ENCODE assay signal across 9 cellular contexts in the genomic region with DNA sequence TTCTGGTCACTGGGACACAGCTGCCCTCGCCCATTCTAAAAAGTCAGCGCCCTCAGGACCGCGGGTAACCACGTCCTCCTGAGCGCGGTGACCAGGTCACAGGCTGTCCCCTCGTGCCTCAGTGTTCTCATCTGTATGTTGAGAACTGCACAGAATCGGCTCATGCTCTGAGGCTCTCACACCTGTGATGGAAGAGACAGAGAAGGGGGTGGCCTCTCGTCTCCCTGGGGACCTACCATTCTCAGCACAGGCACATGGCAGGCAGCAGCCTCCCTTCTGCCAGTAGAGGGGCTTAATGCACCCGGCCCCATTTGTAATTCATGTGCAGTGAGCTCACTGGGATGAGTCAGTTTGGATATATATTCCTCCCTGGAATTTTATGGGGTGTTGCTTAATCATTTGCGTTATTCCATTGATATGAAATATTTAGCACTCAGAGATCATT. TPM values are rescaled to one million over a fixed set of nuclear protein-coding genes. Genes with fewer than 3 reads are reported as not detected.
A peak's percentile ranks its signal among the peaks of the same experiment; 100 is the strongest.
DNase-seq lines count a peak whose midpoint lies in the region; ATAC-seq and TF ChIP-seq lines count a peak whose summit lies in the region.
"Not testable (repeated sequence)": the region's sequence is repeated elsewhere in the genome, so short reads cannot be mapped to it uniquely, and the experiment has no call there.
"Had no signal": no experiment of that assay in that cellular context is flagged by ENCODE, and none has a peak within 500 bp of the region (broad histone marks: within the 10 kb centered on the region; RNA-seq: fewer than 3 reads in every experiment).

No MANE protein-coding gene starts in this region.

- WGBS in mammary epithelial cell (ENCODE audit: low coverage, missing lambda C conversion rate), result 0% methylated on average over 6 of the region's 12 CpGs

- intact Hi-C loops in CD4-positive, alpha-beta T cell (cut with DNase I, micrococcal nuclease), result loop anchor here (2.0 to 10.0 kb wide), 10 partner anchors 75 to 1755 kb away; a partner anchor contains a TSS
- intact Hi-C loops in activated B cell treated with CpG ODN at 0.5 μM for 24 hours (cut with micrococcal nuclease), result loop anchor here (2.0 to 5.0 kb wide), 7 partner anchors 440 to 1755 kb away; a partner anchor contains a TSS
- intact Hi-C loops in mammary epithelial cell (cut with micrococcal nuclease), result loop anchor here (2.0 kb wide), 1 partner anchor 150 kb away; no protein-coding TSS in a partner anchor

- not testable (repeated sequence) for H3K36me3 ChIP-seq in mammary epithelial cell (ENCODE audit: insufficient read depth, low read length)

- not testable (repeated sequence) for TF ChIP-seq CTCF in CD4-positive, alpha-beta T cell (IDR thresholded peaks at IDR 0.05); activated B cell treated with CpG ODN at 0.5 μM for 24 hours (IDR thresholded peaks at IDR 0.05); mammary epithelial cell (conservative IDR thresholded peaks at IDR 0.05 in 1 of 2, IDR thresholded peaks at IDR 0.05 in 1 of 2; ENCODE audit: extremely low read depth in 1 of 2, insufficient read depth in 1 of 2, low read depth in 1 of 2, low read length in 2 of 2); glutamatergic neuron (IDR thresholded peaks at IDR 0.05; ENCODE audit: partially characterized antibody, unreplicated experiment)

- H3K4me3 ChIP-seq in mammary epithelial cell (replicated peaks in 1 of 3; ENCODE audit: insufficient read depth in 1 of 3, low read depth in 2 of 3, low read length in 3 of 3), result peak overlapping the region; percentile 86 to 89 (median 87)

- H3K9ac ChIP-seq in mammary epithelial cell (ENCODE audit: insufficient read depth, low read length), result peak overlapping the region; percentile 95

- in situ Hi-C loops in mammary epithelial cell (cut with MboI; ENCODE audit: low sequenced_read_pairs in 2 of 2), result not testable (repeated sequence)

- H3K79me2 ChIP-seq in mammary epithelial cell (ENCODE audit: insufficient read depth, low read length), result not testable (repeated sequence)

- CTCF ChIA-PET in CD4-positive, alpha-beta T cell (lab: Charles Lee), result interaction anchor here (0.6 kb wide), 1 partner anchor 151 kb away, joined by 4 read pairs; no protein-coding TSS in a partner anchor
- CTCF ChIA-PET in activated B cell treated with CpG ODN at 0.5 μM for 24 hours (lab: Charles Lee), result not testable (repeated sequence)
- CTCF ChIA-PET in mammary epithelial cell (lab: Charles Lee; ENCODE audit: low non-redundant PET), result interaction anchor here (0.7 kb wide), 1 partner anchor 229 kb away, joined by 6 read pairs; no protein-coding TSS in a partner anchor

- ATAC-seq in CD4-positive, alpha-beta T cell (ENCODE audit: poor library complexity); activated B cell treated with CpG ODN at 0.5 μM for 24 hours (ENCODE audit: low read depth): not testable (repeated sequence)

- not testable (repeated sequence) for H3K36me3 Mint-ChIP-seq in CD4-positive, alpha-beta T cell (ENCODE audit: low read depth); activated B cell treated with CpG ODN at 0.5 μM for 24 hours (ENCODE audit: low read depth); glutamatergic neuron (ENCODE audit: unreplicated experiment)

- not testable (repeated sequence) for H3K27me3 Mint-ChIP-seq in CD4-positive, alpha-beta T cell; activated B cell treated with CpG ODN at 0.5 μM for 24 hours; glutamatergic neuron (ENCODE audit: unreplicated experiment)

- H3K9me3 Mint-ChIP-seq in CD4-positive, alpha-beta T cell; activated B cell treated with CpG ODN at 0.5 μM for 24 hours; glutamatergic neuron (ENCODE audit: unreplicated experiment): not testable (repeated sequence)

- peak overlapping the region; percentile 92 for H2AFZ ChIP-seq in mammary epithelial cell (ENCODE audit: low read depth, low read length)

- peak overlapping the region; percentile 89 for H3K4me3 Mint-ChIP-seq in CD4-positive, alpha-beta T cell
- H3K4me3 Mint-ChIP-seq in activated B cell treated with CpG ODN at 0.5 μM for 24 hours (peak overlapping the region; percentile 90), glutamatergic neuron (ENCODE audit: unreplicated experiment) (peak overlapping the region; percentile 89)

- BruUV-seq in mammary epithelial cell (replicated peaks; lab: Mats Ljungman, UMichigan), result TSS peak; percentile 23

- H3K27me3 ChIP-seq in CD4-positive, alpha-beta T cell (ENCODE audit: control insufficient read depth, insufficient read depth, low read length); mammary epithelial cell (ENCODE audit: insufficient read depth, low read length): not testable (repeated sequence)

- peaks cover 12% of the 10 kb centered on the region for H3K4me1 Mint-ChIP-seq in CD4-positive, alpha-beta T cell (ENCODE audit: low read depth)
- H3K4me1 Mint-ChIP-seq in activated B cell treated with CpG ODN at 0.5 μM for 24 hours (peaks cover 11% of the 10 kb centered on the region), glutamatergic neuron (ENCODE audit: low read depth, unreplicated experiment) (peaks cover 24% of the 10 kb centered on the region)

- not testable (repeated sequence) for H4K20me1 ChIP-seq in mammary epithelial cell (ENCODE audit: insufficient read depth, low read length)

- peak overlapping the region; percentile 95 for H3K4me2 ChIP-seq in mammary epithelial cell (ENCODE audit: insufficient read depth, low read depth, low read length)

- H3K27ac ChIP-seq in CD4-positive, alpha-beta T cell (ENCODE audit: low read depth, low read length), result peak overlapping the region; percentile 50
- H3K27ac ChIP-seq in mammary epithelial cell (ENCODE audit: insufficient read depth, low read depth, low read length), result peak overlapping the region; percentile 96

- dilution Hi-C loops in mammary epithelial cell (cut with HindIII; ENCODE audit: low sequenced_read_pairs), result not testable (repeated sequence)

- H3K9me3 ChIP-seq in CD4-positive, alpha-beta T cell (ENCODE audit: control insufficient read depth, low read length); mammary epithelial cell (replicated peaks; ENCODE audit: insufficient read depth, low read length): not testable (repeated sequence)

- not testable (repeated sequence) for H3K4me1 ChIP-seq in mammary epithelial cell (ENCODE audit: insufficient read depth, low read length)

- peak in 5 of 10 experiments; percentile 7 to 22 (median 9) for DNase-seq in CD4-positive, alpha-beta T cell
- DNase-seq in HS-27A (ENCODE audit: low read depth) (peak; percentile 54), NCI-H524 (lab: John Stamatoyannopoulos, UW) (peak; percentile 58 to 84), activated B cell treated with CpG ODN at 0.5 μM for 24 hours (peak; percentile 49), mammary epithelial cell (peak; percentile 34), glutamatergic neuron (peak; percentile 70), myocyte (ENCODE audit: low read depth) (peak; percentile 43)
- peak; percentile 5 to 13 for DNase-seq in stimulated activated CD4-positive, alpha-beta T cell treated with anti-CD3 and anti-CD28 coated beads, Interleukin-4, amount 100 ng/mL, for 4 hours

- POLR2A ChIA-PET in CD4-positive, alpha-beta T cell (lab: Charles Lee); activated B cell treated with CpG ODN at 0.5 μM for 24 hours (lab: Charles Lee): not testable (repeated sequence)

- H3K27ac Mint-ChIP-seq in CD4-positive, alpha-beta T cell, result peak overlapping the region; percentile 95
- H3K27ac Mint-ChIP-seq in activated B cell treated with CpG ODN at 0.5 μM for 24 hours (peak overlapping the region; percentile 90), glutamatergic neuron (ENCODE audit: unreplicated experiment) (peak overlapping the region; percentile 96)

RNA-seq across cellular contexts. Expression of a gene that starts 51.9 kb away (rescaled TPM):
- total RNA-seq in CD4-positive, alpha-beta T cell, result under 1 TPM in 1 of 2 experiments, not detected in 1; 0.25 TPM
- not detected in 2 replicates for total RNA-seq in activated B cell treated with CpG ODN at 0.5 μM for 24 hours
- not detected for total RNA-seq in mammary epithelial cell
- polyA plus RNA-seq in mammary epithelial cell, result 0.49 TPM
- polyA minus RNA-seq in mammary epithelial cell, result not detected
- not detected for total RNA-seq in glutamatergic neuron (ENCODE audit: unreplicated experiment)
- not detected in 2 replicates for total RNA-seq in myocyte
- polyA plus RNA-seq in myocyte (2012), result not detected
- total RNA-seq: esophagus mucosa had no signal
